ENCODE assay signal across 17 cellular contexts in genomic region chr5:65290677-65291076, GRCh38.
DNase-seq lines count a peak whose midpoint lies in the region; TF ChIP-seq lines count a peak whose summit lies in the region.
"Had no signal": no experiment of that assay in that cellular context is flagged by ENCODE, and none has a peak within 500 bp of the region (broad histone marks: within the 10 kb centered on the region; RNA-seq: fewer than 3 reads in every experiment).

No MANE protein-coding gene starts in this region.

- POLR2A ChIA-PET in activated CD4-positive, alpha-beta memory T cell treated with anti-CD3 and anti-CD28 coated beads for 36 hours (lab: Charles Lee), result no interaction called here

- H3K79me1 ChIP-seq in mesendoderm (ENCODE audit: low read length), result no peaks in the 10 kb centered on the region

- H2AK5ac ChIP-seq in mesendoderm (ENCODE audit: low read length), result no peak overlapping the region

- no CpG with 5 or more reads among the region's 1 CpG for WGBS in mesendoderm (ENCODE audit: extremely low coverage, insufficient coverage, low lambda C conversion rate)

- no peak overlapping the region for H3K4me2 ChIP-seq in mesendoderm (ENCODE audit: low read length)
- H3K4me2 ChIP-seq: BLaER1, KMS-11 had no signal

- no peaks in the 10 kb centered on the region for H3K4me1 Mint-ChIP-seq in activated CD4-positive, alpha-beta memory T cell treated with anti-CD3 and anti-CD28 coated beads for 36 hours (ENCODE audit: low read depth)
- H3K4me1 Mint-ChIP-seq: CD8-positive, alpha-beta memory T cell had no signal

- no peaks in the 10 kb centered on the region for H3K36me3 ChIP-seq in mesendoderm (ENCODE audit: control insufficient read depth, insufficient read depth, low read length)
- H3K36me3 ChIP-seq: BLaER1, MG63 had no signal

- CTCF ChIA-PET in activated CD4-positive, alpha-beta memory T cell treated with anti-CD3 and anti-CD28 coated beads for 36 hours (lab: Charles Lee), result interaction anchor here (0.7 kb wide), 1 partner anchor 98 kb away, joined by 3 read pairs; no protein-coding TSS in a partner anchor

- DNase-seq in AG20443 (ENCODE audit: low spot score) (peak; percentile 24), LHCN-M2 (ENCODE audit: low read depth) (peak; percentile 17), epithelial cell of esophagus (ENCODE audit: low read depth) (peak; percentile 13), renal cortical epithelial cell (ENCODE audit: low read depth) (peak; percentile 38), mesendoderm (no peak), UCSD-AML1 (lab: John Stamatoyannopoulos, UW; ENCODE audit: unreplicated experiment) (no peak)
- DNase-seq in activated CD4-positive, alpha-beta memory T cell treated with anti-CD3 and anti-CD28 coated beads for 36 hours, result no peak
- DNase-seq in stimulated activated CD4-positive, alpha-beta T cell treated with anti-CD3 and anti-CD28 coated beads, Interleukin-4, amount 100 ng/mL, for 1 hour, result no peak
- DNase-seq: CD8-positive, alpha-beta memory T cell; DND-41; MG63; NCI-H1417; NCI-H2029; NCI-H2171 treated with DMSO at 0.1 percent for 48 hours; NCI-H82 had no signal

- H3K27me3 Mint-ChIP-seq in activated CD4-positive, alpha-beta memory T cell treated with anti-CD3 and anti-CD28 coated beads for 36 hours, result no peaks in the 10 kb centered on the region
- H3K27me3 Mint-ChIP-seq: CD8-positive, alpha-beta memory T cell had no signal

- no peak overlapping the region for H3K56ac ChIP-seq in mesendoderm (ENCODE audit: low read length)

- H3K4ac ChIP-seq in mesendoderm (ENCODE audit: low read depth, low read length), result no peak overlapping the region

- H3K23ac ChIP-seq in mesendoderm (ENCODE audit: low read length), result no peak overlapping the region

- no peak overlapping the region for H3K18ac ChIP-seq in mesendoderm (ENCODE audit: low read length)

- no peak overlapping the region for H3K9ac ChIP-seq in mesendoderm (ENCODE audit: low read length)
- H3K9ac ChIP-seq: BLaER1, KMS-11 had no signal

- H3K4me1 ChIP-seq in mesendoderm (ENCODE audit: control insufficient read depth, low read depth, low read length), result no peaks in the 10 kb centered on the region
- H3K4me1 ChIP-seq: BLaER1 had no signal

- H3K27me3 ChIP-seq in mesendoderm (ENCODE audit: insufficient read depth, low read length, poor library complexity), result no peaks in the 10 kb centered on the region
- H3K27me3 ChIP-seq: BLaER1, MG63 had no signal

- intact Hi-C loops in activated CD4-positive, alpha-beta memory T cell treated with anti-CD3 and anti-CD28 coated beads for 36 hours (cut with micrococcal nuclease), result no loop called here

- H3K36me3 Mint-ChIP-seq in activated CD4-positive, alpha-beta memory T cell treated with anti-CD3 and anti-CD28 coated beads for 36 hours, result no peaks in the 10 kb centered on the region
- H3K36me3 Mint-ChIP-seq: CD8-positive, alpha-beta memory T cell had no signal

- no peak for TF ChIP-seq CTCF in epithelial cell of esophagus (IDR thresholded peaks at IDR 0.05; ENCODE audit: insufficient read depth, low read depth, low read length, missing control alignments)

- H3K27ac Mint-ChIP-seq in activated CD4-positive, alpha-beta memory T cell treated with anti-CD3 and anti-CD28 coated beads for 36 hours, result no peak overlapping the region
- H3K27ac Mint-ChIP-seq: CD8-positive, alpha-beta memory T cell had no signal

- H4K8ac ChIP-seq in mesendoderm (ENCODE audit: low read depth, low read length), result no peak overlapping the region

- H2BK15ac ChIP-seq in mesendoderm (replicated peaks; ENCODE audit: low read depth), result no peak overlapping the region

- H4K5ac ChIP-seq in mesendoderm (ENCODE audit: low read length), result no peak overlapping the region

- H3K9me3 Mint-ChIP-seq in activated CD4-positive, alpha-beta memory T cell treated with anti-CD3 and anti-CD28 coated beads for 36 hours, result no peaks in the 10 kb centered on the region
- H3K9me3 Mint-ChIP-seq: CD8-positive, alpha-beta memory T cell had no signal

- no peak overlapping the region for H3K27ac ChIP-seq in mesendoderm (ENCODE audit: low read depth, low read length)
- H3K27ac ChIP-seq: BLaER1, KMS-11 had no signal

- H2BK5ac ChIP-seq in mesendoderm (ENCODE audit: low read length), result no peak overlapping the region

- no peaks in the 10 kb centered on the region for H3K79me2 ChIP-seq in mesendoderm (ENCODE audit: control insufficient read depth, insufficient read depth, low read length)

- H3K4me3 ChIP-seq in epithelial cell of esophagus (ENCODE audit: low read length), result no peak overlapping the region
- no peak overlapping the region for H3K4me3 ChIP-seq in mesendoderm (ENCODE audit: low read length)
- H3K4me3 ChIP-seq: BLaER1, MG63 had no signal

- H3K4me3 Mint-ChIP-seq in activated CD4-positive, alpha-beta memory T cell treated with anti-CD3 and anti-CD28 coated beads for 36 hours, result no peak overlapping the region
- H3K4me3 Mint-ChIP-seq: CD8-positive, alpha-beta memory T cell had no signal

- H2BK120ac ChIP-seq in mesendoderm (ENCODE audit: low read depth, low read length), result no peak overlapping the region

Comparison
In these comparisons a context has a peak if more than half of its experiments do, and no peak if none do; other contexts are left out.
1. DNase-seq: peak in AG20443 (single experiment), LHCN-M2 (single experiment), epithelial cell of esophagus (single experiment) and renal cortical epithelial cell (single experiment); none in mesendoderm (single experiment), UCSD-AML1 (single experiment), activated CD4-positive, alpha-beta memory T cell treated with anti-CD3 and anti-CD28 coated beads for 36 hours (single experiment) and stimulated activated CD4-positive, alpha-beta T cell treated with anti-CD3 and anti-CD28 coated beads, Interleukin-4, amount 100 ng/mL, for 1 hour (single experiment).